Comparison of ENCODE assay signal across 1 cellular context in genomic region chr4:83782591-83782990, GRCh38.
TF ChIP-seq lines count a peak whose summit lies in the region.

No MANE protein-coding gene starts in this region.

TF ChIP-seq in HCT116, 20 proteins besides CTCF, POLR2A, EP300 and RAD21 (continued from another document):
- no peak for TF ChIP-seq REST (IDR thresholded peaks at IDR 0.05; ENCODE audit: low read depth)
- no peak for TF ChIP-seq POLR2AphosphoS5 (IDR thresholded peaks at IDR 0.05; ENCODE audit: low read depth, low read length)
- TF ChIP-seq ATF3 (IDR thresholded peaks at IDR 0.05): no peak
- TF ChIP-seq CBX3 (IDR thresholded peaks at IDR 0.05; ENCODE audit: low read depth): no peak
